20 cellular contexts compared by ENCODE assay signal in genomic region chr4:44806076-44806475, GRCh38.
"Had no signal": no experiment of that assay in that cellular context is flagged by ENCODE, and none has a peak within 500 bp of the region (broad histone marks: within the 10 kb centered on the region; RNA-seq: fewer than 3 reads in every experiment).

No MANE protein-coding gene starts in this region.

- DNase-seq: activated B cell treated with CpG ODN at 0.5 μM for 24 hours; activated CD4-positive, alpha-beta T cell treated with anti-CD3 and anti-CD28 coated beads for 48 hours; activated CD8-positive, alpha-beta memory T cell treated with anti-CD3 and anti-CD28 coated beads, Interleukin-2, amount 50 U/mL, for 4 hours; activated CD8-positive, alpha-beta T cell treated with anti-CD3 and anti-CD28 coated beads, Interleukin-2, amount 10 ng/mL, durations not matched to agents 7 days and 5 days; activated gamma-delta T cell treated with Interleukin-2 at 50 U/mL for 16 hours; amygdala; body of pancreas; central memory CD4-positive, alpha-beta T cell; effector CD8-positive, alpha-beta T cell; foreskin keratinocyte; left ventricle myocardium superior; mesenchymal stem cell; naive thymus-derived CD8-positive, alpha-beta T cell; stimulated activated CD4-positive, alpha-beta T cell treated with anti-CD3 and anti-CD28 coated beads, Interleukin-2, amount 100 ng/mL, for 48 hours; thyroid gland; uterus had no signal

- ATAC-seq: activated CD8-positive, alpha-beta T cell treated with anti-CD3 and anti-CD28 coated beads, Interleukin-2, amount 10 ng/mL, durations not matched to agents 7 days and 5 days; body of pancreas; foreskin keratinocyte; left ventricle myocardium superior; naive thymus-derived CD8-positive, alpha-beta T cell; stimulated activated memory B cell treated with anti-CD40 and anti-IgM and Interleukin-4, amounts not matched to agents 10 μg/mL and 1 μg/mL and 100 μg/mL, for 72 hours had no signal

- H3K27ac ChIP-seq: body of pancreas, foreskin keratinocyte, neutrophil, parathyroid adenoma, thyroid gland, uterus had no signal

- H3K9ac ChIP-seq: parathyroid adenoma had no signal

- H3K27me3 Mint-ChIP-seq: activated B cell treated with CpG ODN at 0.5 μM for 24 hours; activated naive CD8-positive, alpha-beta T cell; naive thymus-derived CD8-positive, alpha-beta T cell; stimulated activated memory B cell treated with anti-CD40 and anti-IgM and Interleukin-4, amounts not matched to agents 10 μg/mL and 1 μg/mL and 100 μg/mL, for 72 hours had no signal

- H3K9me3 ChIP-seq: body of pancreas, neutrophil, thyroid gland, uterus had no signal

- H3K36me3 ChIP-seq: neutrophil, thyroid gland, uterus had no signal

- H3K4me3 ChIP-seq: body of pancreas, thyroid gland, uterus had no signal

- H3K4me1 Mint-ChIP-seq: activated B cell treated with CpG ODN at 0.5 μM for 24 hours; stimulated activated memory B cell treated with anti-CD40 and anti-IgM and Interleukin-4, amounts not matched to agents 10 μg/mL and 1 μg/mL and 100 μg/mL, for 72 hours had no signal

- H3K36me3 Mint-ChIP-seq: activated naive CD8-positive, alpha-beta T cell; naive thymus-derived CD8-positive, alpha-beta T cell; stimulated activated memory B cell treated with anti-CD40 and anti-IgM and Interleukin-4, amounts not matched to agents 10 μg/mL and 1 μg/mL and 100 μg/mL, for 72 hours had no signal

- H3K9me3 Mint-ChIP-seq: stimulated activated memory B cell treated with anti-CD40 and anti-IgM and Interleukin-4, amounts not matched to agents 10 μg/mL and 1 μg/mL and 100 μg/mL, for 72 hours had no signal

- H3K27me3 ChIP-seq: body of pancreas, foreskin keratinocyte, neutrophil, thyroid gland, uterus had no signal

- H3K4me3 Mint-ChIP-seq: activated B cell treated with CpG ODN at 0.5 μM for 24 hours; activated CD8-positive, alpha-beta T cell treated with anti-CD3 and anti-CD28 coated beads, Interleukin-2, amount 10 ng/mL, durations not matched to agents 7 days and 5 days; activated naive CD8-positive, alpha-beta T cell; naive thymus-derived CD8-positive, alpha-beta T cell; stimulated activated memory B cell treated with anti-CD40 and anti-IgM and Interleukin-4, amounts not matched to agents 10 μg/mL and 1 μg/mL and 100 μg/mL, for 72 hours had no signal

- H3K27ac Mint-ChIP-seq: activated B cell treated with CpG ODN at 0.5 μM for 24 hours; activated CD8-positive, alpha-beta T cell treated with anti-CD3 and anti-CD28 coated beads, Interleukin-2, amount 10 ng/mL, durations not matched to agents 7 days and 5 days; activated naive CD8-positive, alpha-beta T cell; naive thymus-derived CD8-positive, alpha-beta T cell; stimulated activated memory B cell treated with anti-CD40 and anti-IgM and Interleukin-4, amounts not matched to agents 10 μg/mL and 1 μg/mL and 100 μg/mL, for 72 hours had no signal

- H2AFZ ChIP-seq: parathyroid adenoma had no signal

- H3K4me1 ChIP-seq: body of pancreas, foreskin keratinocyte, parathyroid adenoma, thyroid gland, uterus had no signal

- H3K79me2 ChIP-seq: parathyroid adenoma had no signal
